Comparison of ENCODE assay signal across 10 cellular contexts in genomic region chr6:82712826-82713225, GRCh38.
DNase-seq lines count a peak whose midpoint lies in the region; ATAC-seq and TF ChIP-seq lines count a peak whose summit lies in the region.
"Had no signal": no experiment of that assay in that cellular context is flagged by ENCODE, and none has a peak within 500 bp of the region (broad histone marks: within the 10 kb centered on the region; RNA-seq: fewer than 3 reads in every experiment).

No MANE protein-coding gene starts in this region.

- no peaks in the 10 kb centered on the region for H3K9me3 ChIP-seq in IMR-90 (ENCODE audit: control insufficient read depth, insufficient read depth, low read length)
- H3K9me3 ChIP-seq in WERI-Rb-1 (ENCODE audit: severe bottlenecking), result peaks cover 6% of the 10 kb centered on the region
- H3K9me3 ChIP-seq in neural progenitor cell (ENCODE audit: low read depth), result peaks cover 20% of the 10 kb centered on the region
- H3K9me3 ChIP-seq: neutrophil had no signal

- no CpG with 5 or more reads among the region's 1 CpG for WGBS in IMR-90 (ENCODE audit: extremely low coverage in 2 of 2, insufficient read length in 1 of 2), 2 experiments

- no peak overlapping the region for H4K91ac ChIP-seq in IMR-90 (ENCODE audit: insufficient read depth, low read depth, low read length)

- no peaks in the 10 kb centered on the region for H3K79me1 ChIP-seq in IMR-90 (ENCODE audit: low read depth in 1 of 2, low read length in 2 of 2)

- no peak overlapping the region for H2BK120ac ChIP-seq in IMR-90 (ENCODE audit: low read depth, low read length)

- no peak overlapping the region for H2BK5ac ChIP-seq in IMR-90 (ENCODE audit: low read depth, low read length, poor library complexity, severe bottlenecking)

- H3K4me1 Mint-ChIP-seq in neural progenitor cell, result peaks cover 14% of the 10 kb centered on the region
- no peaks in the 10 kb centered on the region for H3K4me1 Mint-ChIP-seq in effector memory CD8-positive, alpha-beta T cell (ENCODE audit: low read depth in 2 of 2)
- H3K4me1 Mint-ChIP-seq in activated naive CD8-positive, alpha-beta T cell treated with anti-CD3 and anti-CD28 coated beads, Interleukin-2, amount 50 U/mL, for 24 hours, result no peaks in the 10 kb centered on the region

- H3K18ac ChIP-seq in IMR-90 (ENCODE audit: low read depth, low read length), result no peak overlapping the region

- H3K4ac ChIP-seq in IMR-90 (ENCODE audit: low read depth, low read length), result no peak overlapping the region

- H3K56ac ChIP-seq in IMR-90 (ENCODE audit: extremely low read depth, insufficient read depth, low read length), result no peak overlapping the region

- H3K23ac ChIP-seq in IMR-90 (ENCODE audit: low read depth, low read length), result no peak overlapping the region

- peaks cover 60% of the 10 kb centered on the region for H3K9me3 Mint-ChIP-seq in neural progenitor cell
- no peaks in the 10 kb centered on the region for H3K9me3 Mint-ChIP-seq in effector memory CD8-positive, alpha-beta T cell
- peaks cover 18% of the 10 kb centered on the region for H3K9me3 Mint-ChIP-seq in activated naive CD8-positive, alpha-beta T cell treated with anti-CD3 and anti-CD28 coated beads, Interleukin-2, amount 50 U/mL, for 24 hours

- H3K27ac Mint-ChIP-seq in neural progenitor cell, result no peak overlapping the region
- H3K27ac Mint-ChIP-seq in effector memory CD8-positive, alpha-beta T cell, result no peak overlapping the region
- no peak overlapping the region for H3K27ac Mint-ChIP-seq in activated naive CD8-positive, alpha-beta T cell treated with anti-CD3 and anti-CD28 coated beads, Interleukin-2, amount 50 U/mL, for 24 hours

- no peak overlapping the region for H2AFZ ChIP-seq in IMR-90 (replicated peaks; ENCODE audit: low read length, poor library complexity)
- no peak overlapping the region for H2AFZ ChIP-seq in neural progenitor cell (replicated peaks)

- in situ Hi-C loops in IMR-90 (cut with MboI; ENCODE audit: low sequenced_read_pairs), result no loop called here

- H3K9ac ChIP-seq in IMR-90 (ENCODE audit: low read depth, low read length) (no peak overlapping the region), neural progenitor cell (no peak overlapping the region)

- H3K27me3 Mint-ChIP-seq in neural progenitor cell (ENCODE audit: insufficient read depth, low read depth), result peaks cover 3% of the 10 kb centered on the region
- peaks cover 21 to 48% of the 10 kb centered on the region in 2 donors for H3K27me3 Mint-ChIP-seq in effector memory CD8-positive, alpha-beta T cell
- peaks cover 10% of the 10 kb centered on the region for H3K27me3 Mint-ChIP-seq in activated naive CD8-positive, alpha-beta T cell treated with anti-CD3 and anti-CD28 coated beads, Interleukin-2, amount 50 U/mL, for 24 hours

- H3K9me1 ChIP-seq in IMR-90 (ENCODE audit: insufficient read depth, low read length), result no peaks in the 10 kb centered on the region

- H3K4me2 ChIP-seq in IMR-90 (ENCODE audit: low read depth, low read length) (no peak overlapping the region), neural progenitor cell (no peak overlapping the region)

- POLR2A ChIA-PET in IMR-90 (lab: Charles Lee; ENCODE audit: unreplicated experiment), result no interaction called here

- TF ChIP-seq CTCF in IMR-90 (conservative IDR thresholded peaks at IDR 0.05; ENCODE audit: low read depth, low read length) (0 out of 2 replicates have a peak, but pooled peaks have one; percentile 26), WERI-Rb-1 (IDR thresholded peaks at IDR 0.05; ENCODE audit: low read depth, low read length) (0 out of 2 replicates have a peak, but pooled peaks have one; percentile 15), neural progenitor cell (IDR thresholded peaks at IDR 0.05) (peak; percentile 33)

- dilution Hi-C loops in IMR-90 (cut with HindIII; ENCODE audit: low sequenced_read_pairs, unreplicated experiment), result no loop called here

- H3K79me2 ChIP-seq in neural progenitor cell (ENCODE audit: low read depth), result no peaks in the 10 kb centered on the region

- CTCF ChIA-PET in IMR-90 (lab: Yijun Ruan, JAX), result interaction anchor here (0.7 to 1.1 kb wide), 3 partner anchors 17 to 333 kb away, joined by 3 read pairs; no protein-coding TSS in a partner anchor

- H3K27me3 ChIP-seq in IMR-90 (ENCODE audit: control insufficient read depth, insufficient read depth, low read length) (no peaks in the 10 kb centered on the region; the same call in 1 of the 2 replicates), WERI-Rb-1 (ENCODE audit: insufficient read depth, low read depth, severe bottlenecking) (no peaks in the 10 kb centered on the region), neural progenitor cell (no peaks in the 10 kb centered on the region)
- H3K27me3 ChIP-seq: neutrophil had no signal

- H3F3A ChIP-seq in neural progenitor cell (ENCODE audit: low read depth), result peaks cover 7% of the 10 kb centered on the region

- no peak overlapping the region for H3K14ac ChIP-seq in IMR-90 (replicated peaks; ENCODE audit: low read depth, low read length)

- H4K20me1 ChIP-seq in IMR-90 (ENCODE audit: insufficient read depth, low read length) (no peaks in the 10 kb centered on the region), neural progenitor cell (ENCODE audit: low read depth) (no peaks in the 10 kb centered on the region)

- no peak overlapping the region for H2BK15ac ChIP-seq in IMR-90 (ENCODE audit: low read depth, low read length)

- no TSS peak for BruUV-seq in IMR-90 (replicated peaks; lab: Mats Ljungman, UMichigan)

- TF ChIP-seq POLR2A in IMR-90 (IDR thresholded peaks at IDR 0.05; ENCODE audit: low read depth, low read length), result no peak

- H3K27ac ChIP-seq in IMR-90 (ENCODE audit: insufficient read depth, low read length), result no peak overlapping the region
- H3K27ac ChIP-seq in WERI-Rb-1, result no peak overlapping the region
- H3K27ac ChIP-seq in neural progenitor cell, result no peak overlapping the region
- H3K27ac ChIP-seq: neutrophil had no signal

- no peak overlapping the region for H4K8ac ChIP-seq in IMR-90 (ENCODE audit: low read depth in 2 of 2, low read length in 2 of 2)

- peaks cover 18% of the 10 kb centered on the region for H3K36me3 Mint-ChIP-seq in neural progenitor cell
- H3K36me3 Mint-ChIP-seq in effector memory CD8-positive, alpha-beta T cell (ENCODE audit: insufficient read depth), result no peaks in the 10 kb centered on the region
- no peaks in the 10 kb centered on the region for H3K36me3 Mint-ChIP-seq in activated naive CD8-positive, alpha-beta T cell treated with anti-CD3 and anti-CD28 coated beads, Interleukin-2, amount 50 U/mL, for 24 hours (ENCODE audit: low read depth)

- H3K4me3 ChIP-seq in IMR-90 (ENCODE audit: insufficient read depth, low read depth, low read length), result no peak overlapping the region
- H3K4me3 ChIP-seq in WERI-Rb-1 (ENCODE audit: low read depth, low read length), result no peak overlapping the region
- H3K4me3 ChIP-seq in neural progenitor cell, result no peak overlapping the region

- H2AK5ac ChIP-seq in IMR-90 (ENCODE audit: low read depth, low read length), result no peak overlapping the region

- H2BK20ac ChIP-seq in IMR-90 (ENCODE audit: low read depth, low read length), result no peak overlapping the region

- no peak overlapping the region for H4K5ac ChIP-seq in IMR-90 (ENCODE audit: low read depth, low read length)

- no peaks in the 10 kb centered on the region for H3K36me3 ChIP-seq in IMR-90 (ENCODE audit: control insufficient read depth, insufficient read depth, low read length)
- no peaks in the 10 kb centered on the region for H3K36me3 ChIP-seq in WERI-Rb-1
- H3K36me3 ChIP-seq in neural progenitor cell, result peaks cover 17% of the 10 kb centered on the region
- H3K36me3 ChIP-seq: neutrophil had no signal

- DNase-seq in NCI-H1694 treated with DMSO at 0.1 percent for 48 hours (lab: John Stamatoyannopoulos, UW) (peak; percentile 29), NCI-H1694 (lab: John Stamatoyannopoulos, UW) (no peak), IMR-90 (no peak), WERI-Rb-1 (no peak), neural progenitor cell (ENCODE audit: low spot score) (no peak)
- DNase-seq in effector memory CD8-positive, alpha-beta T cell, result no peak
- DNase-seq in activated naive CD8-positive, alpha-beta T cell treated with anti-CD3 and anti-CD28 coated beads, Interleukin-2, amount 50 U/mL, for 24 hours, result no peak
- DNase-seq: NCI-H2227 treated with DMSO at 0.1 percent for 48 hours had no signal

- H2AK9ac ChIP-seq in IMR-90 (replicated peaks; ENCODE audit: low read depth, low read length, poor library complexity), result no peak overlapping the region

- intact Hi-C loops in IMR-90 (cut with micrococcal nuclease), result no loop called here

- ATAC-seq in IMR-90 (ENCODE audit: low read depth), result no peak
- ATAC-seq in GM21367 (IDR thresholded peaks at IDR 0.05; ENCODE audit: unreplicated experiment), result no peak
- ATAC-seq in effector memory CD8-positive, alpha-beta T cell (replicated peaks), result no peak
- ATAC-seq in activated naive CD8-positive, alpha-beta T cell treated with anti-CD3 and anti-CD28 coated beads, Interleukin-2, amount 50 U/mL, for 24 hours, result no peak

- no peak overlapping the region for H3K4me3 Mint-ChIP-seq in neural progenitor cell
- no peak overlapping the region for H3K4me3 Mint-ChIP-seq in effector memory CD8-positive, alpha-beta T cell
- H3K4me3 Mint-ChIP-seq in activated naive CD8-positive, alpha-beta T cell treated with anti-CD3 and anti-CD28 coated beads, Interleukin-2, amount 50 U/mL, for 24 hours, result no peak overlapping the region

- no peaks in the 10 kb centered on the region for H3K4me1 ChIP-seq in IMR-90 (ENCODE audit: control insufficient read depth, insufficient read depth, low read length)
- H3K4me1 ChIP-seq in neural progenitor cell, result no peaks in the 10 kb centered on the region

- peak; percentile 38; the same call in 1 of the 2 replicates for TF ChIP-seq RAD21 in IMR-90 (IDR thresholded peaks at IDR 0.05; ENCODE audit: low read length)

TF ChIP-seq in IMR-90, 13 proteins besides CTCF, POLR2A, EP300 and RAD21:
- no peak for TF ChIP-seq MAFK (IDR thresholded peaks at IDR 0.05; ENCODE audit: low read depth, low read length)
